In genomic region chr13:99792079-99792921, GRCh38 we compare ENCODE assay signal across 27 cellular contexts.
"Had no signal": no experiment of that assay in that cellular context is flagged by ENCODE, and none has a peak within 500 bp of the region (broad histone marks: within the 10 kb centered on the region; RNA-seq: fewer than 3 reads in every experiment).

No MANE protein-coding gene starts in this region.

- H3K4me3 ChIP-seq: ascending aorta, cardiac muscle cell, coronary artery, dorsolateral prefrontal cortex, gastrocnemius medialis, hepatocyte, lower lobe of right lung, skin epidermis, testis, transverse colon had no signal

- H3K4me1 ChIP-seq: ascending aorta, gastrocnemius medialis, lower lobe of right lung, testis, transverse colon had no signal

- ATAC-seq: activated CD4-positive, CD25-positive, alpha-beta regulatory T cell treated with anti-CD3 and anti-CD28 coated beads, Interleukin-2, amount 50 U/mL, for 24 hours; gastrocnemius medialis; lower lobe of right lung; natural killer cell; sciatic nerve; stimulated activated naive CD8-positive, alpha-beta T cell treated with anti-CD3 and anti-CD28 coated beads, Interleukin-15, Interleukin-2, amounts not matched to agents 100 U/mL and 50 U/mL, for 24 hours had no signal

- H3K27ac ChIP-seq: ascending aorta, cardiac muscle cell, coronary artery, dorsolateral prefrontal cortex, gastrocnemius medialis, hepatocyte, lower lobe of right lung, skin epidermis, testis, transverse colon, VCaP had no signal

- H3K9me3 ChIP-seq: gastrocnemius medialis, lower lobe of right lung, testis, transverse colon had no signal

- DNase-seq: activated CD4-positive, alpha-beta T cell treated with anti-CD3 and anti-CD28 coated beads for 48 hours; activated CD4-positive, alpha-beta T cell treated with anti-CD3 and anti-CD28 coated beads, Interleukin-2, amount 50 U/mL, for 48 hours; activated CD8-positive, alpha-beta memory T cell treated with anti-CD3 and anti-CD28 coated beads for 24 hours; activated gamma-delta T cell; activated naive CD4-positive, alpha-beta T cell treated with anti-CD3 and anti-CD28 coated beads, Interleukin-2, amount 10 ng/mL, durations not matched to agents 7 days and 5 days; activated naive CD8-positive, alpha-beta T cell treated with anti-CD3 and anti-CD28 coated beads, Interleukin-2, amount 10 ng/mL, durations not matched to agents 7 days and 5 days; dorsolateral prefrontal cortex; effector memory CD4-positive, alpha-beta T cell; erythroblast; gastrocnemius medialis; lower lobe of right lung; mesenchymal stem cell; natural killer cell; stimulated activated CD4-positive, alpha-beta T cell treated with anti-CD3 and anti-CD28 coated beads, Interleukin-12 subunit alpha, Interleukin-12 subunit beta, amount 100 ng/mL, for 4 hours; stimulated activated CD4-positive, alpha-beta T cell treated with anti-CD3 and anti-CD28 coated beads, Interleukin-4, amount 100 ng/mL, for 1 hour; stimulated activated naive CD8-positive, alpha-beta T cell treated with anti-CD3 and anti-CD28 coated beads, Interleukin-15, Interleukin-2, amounts not matched to agents 100 U/mL and 50 U/mL, for 24 hours; T-helper 9 cell; testis; transverse colon had no signal

- H3K27me3 ChIP-seq: ascending aorta, cardiac muscle cell, dorsolateral prefrontal cortex, gastrocnemius medialis, hepatocyte, testis, transverse colon had no signal

- H3K36me3 ChIP-seq: ascending aorta, cardiac muscle cell, gastrocnemius medialis, lower lobe of right lung, transverse colon had no signal
